In the genomic region with DNA sequence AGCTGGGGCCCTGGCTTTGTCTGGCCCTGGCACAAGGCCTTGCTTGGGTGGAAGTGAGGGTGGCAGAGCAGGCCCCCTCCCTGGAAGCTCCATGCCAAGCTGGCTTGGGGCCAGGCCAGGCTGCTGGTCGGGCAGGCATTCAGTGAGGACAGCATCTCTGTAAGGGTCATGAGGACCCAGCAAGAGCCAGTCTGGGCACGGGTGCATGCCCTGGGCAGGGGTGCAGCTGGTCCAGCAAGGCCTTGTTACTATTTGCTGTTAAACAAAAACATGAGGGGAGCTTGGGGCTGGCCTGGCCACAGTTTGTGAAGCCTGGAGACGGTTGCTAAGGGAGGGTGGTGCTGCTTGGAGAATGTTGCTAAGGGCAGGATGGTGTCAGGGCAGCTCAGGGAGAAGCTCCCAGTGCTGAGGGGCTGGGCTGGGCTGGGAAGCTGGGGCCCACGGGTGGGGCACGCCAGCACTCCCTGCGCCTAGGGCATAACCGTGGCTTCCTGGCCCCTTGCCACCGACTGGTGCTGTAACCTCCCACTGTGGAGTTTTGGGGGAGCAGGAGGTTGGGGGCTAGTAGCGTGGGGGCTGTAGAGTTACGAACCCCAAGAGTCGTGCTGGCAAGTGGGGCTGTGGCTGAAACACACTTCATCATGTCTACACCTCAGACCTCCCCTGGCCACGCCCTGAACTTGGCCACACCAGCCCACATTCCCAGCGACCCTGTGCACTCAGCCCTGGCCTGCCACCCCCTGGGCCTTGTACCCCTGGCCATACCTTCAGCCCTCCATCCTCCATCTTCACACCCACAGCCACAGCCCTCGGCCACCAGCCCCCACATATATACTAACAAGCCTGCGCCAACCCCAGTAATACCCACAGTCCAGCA, we compare ENCODE assay signal across 13 cellular contexts. TPM values are rescaled to one million over a fixed set of nuclear protein-coding genes. Genes with fewer than 3 reads are reported as not detected.
DNase-seq lines count a peak whose midpoint lies in the region; ATAC-seq and TF ChIP-seq lines count a peak whose summit lies in the region.
"Had no signal": no experiment of that assay in that cellular context is flagged by ENCODE, and none has a peak within 500 bp of the region (broad histone marks: within the 10 kb centered on the region; RNA-seq: fewer than 3 reads in every experiment).

No MANE protein-coding gene starts in this region.

- ATAC-seq in SK-N-SH treated with all-trans-retinoic acid at 6 μM for 48 hours (no peak), HG03175 (IDR thresholded peaks at IDR 0.05; ENCODE audit: unreplicated experiment) (no peak), foreskin keratinocyte (no peak)

- peaks cover 5% of the 10 kb centered on the region for H3F3A ChIP-seq in SK-N-SH (replicated peaks; ENCODE audit: insufficient read depth)

- no peaks in the 10 kb centered on the region for H3K27me3 ChIP-seq in SK-N-SH (ENCODE audit: insufficient read depth)
- peaks cover 34 to 74% of the 10 kb centered on the region in 2 experiments for H3K27me3 ChIP-seq in mesenchymal stem cell (ENCODE audit: control insufficient read depth in 1 of 2, insufficient read depth in 1 of 2, low read length in 2 of 2)
- peaks cover 31% of the 10 kb centered on the region for H3K27me3 ChIP-seq in foreskin keratinocyte
- H3K27me3 ChIP-seq: BE2C, SJSA1 had no signal

- peak; percentile 50 for DNase-seq in SK-N-SH
- DNase-seq in astrocyte of the hippocampus (ENCODE audit: low read depth, low spot score), result peak; percentile 36
- DNase-seq in mesenchymal stem cell, result peak; percentile 18
- DNase-seq in dedifferentiated amniotic fluid mesenchymal stem cell (ENCODE audit: extremely low spot score), result no peak
- no peak for DNase-seq in foreskin keratinocyte
- DNase-seq: activated CD8-positive, alpha-beta memory T cell treated with anti-CD3 and anti-CD28 coated beads, Interleukin-2, amount 50 U/mL, for 4 hours; BE2C; small intestine had no signal

- no peak overlapping the region for H4K91ac ChIP-seq in mesenchymal stem cell (ENCODE audit: low read length)

- H3K4me2 ChIP-seq in SK-N-SH, result no peak overlapping the region
- H3K4me2 ChIP-seq in mesenchymal stem cell (ENCODE audit: low read length, poor library complexity, severe bottlenecking), result no peak overlapping the region

- H3K36me3 ChIP-seq in SK-N-SH (replicated peaks in 1 of 2; ENCODE audit: control insufficient read depth in 1 of 2, insufficient read depth in 2 of 2, low read length in 1 of 2) (no peaks in the 10 kb centered on the region), mesenchymal stem cell (ENCODE audit: control insufficient read depth in 1 of 2, insufficient read depth in 2 of 2, low read depth in 1 of 2, low read length in 2 of 2) (no peaks in the 10 kb centered on the region)
- H3K36me3 ChIP-seq: BE2C, SJSA1, tibial artery had no signal

- H3K79me1 ChIP-seq in mesenchymal stem cell (replicated peaks; ENCODE audit: low read length, poor library complexity, severe bottlenecking), result no peaks in the 10 kb centered on the region

- H2BK12ac ChIP-seq in mesenchymal stem cell (ENCODE audit: low read length in 2 of 2), result peak overlapping the region in 1 of 2 experiments; percentile 29

- 83% methylated on average over 9 of the region's 15 CpGs for WGBS in SK-N-SH (ENCODE audit: low lambda C conversion rate)
- WGBS in mesenchymal stem cell, result 85% methylated on average over 14 of the region's 15 CpGs

- peaks cover 10 to 55% of the 10 kb centered on the region in 2 experiments; a peak in 2 of 4 replicates for H3K4me1 ChIP-seq in SK-N-SH (ENCODE audit: control insufficient read depth in 1 of 2, insufficient read depth in 2 of 2, low read depth in 1 of 2, low read length in 1 of 2)
- H3K4me1 ChIP-seq in mesenchymal stem cell (ENCODE audit: control insufficient read depth, insufficient read depth, low read depth, low read length), result peaks cover 38% of the 10 kb centered on the region
- peaks cover 7% of the 10 kb centered on the region for H3K4me1 ChIP-seq in foreskin keratinocyte

- H3K9me3 ChIP-seq in SK-N-SH (no peaks in the 10 kb centered on the region), mesenchymal stem cell (ENCODE audit: control insufficient read depth, low read length) (no peaks in the 10 kb centered on the region)
- H3K9me3 ChIP-seq: BE2C, SJSA1, tibial artery had no signal

- POLR2A ChIA-PET in SK-N-SH (lab: Yijun Ruan, JAX), result interaction anchor here (0.6 kb wide), 1 partner anchor 299 kb away, joined by 5 read pairs; no protein-coding TSS in a partner anchor

- no peaks in the 10 kb centered on the region for H3K79me2 ChIP-seq in SK-N-SH (ENCODE audit: insufficient read depth)

- H3K9me2 ChIP-seq in SK-N-SH, result no peaks in the 10 kb centered on the region

- H4K8ac ChIP-seq in mesenchymal stem cell (ENCODE audit: low read length), result no peak overlapping the region

- H4K20me1 ChIP-seq in SK-N-SH (ENCODE audit: insufficient read depth), result no peaks in the 10 kb centered on the region

- TF ChIP-seq RAD21 in SK-N-SH (IDR thresholded peaks at IDR 0.05; ENCODE audit: low read length), result no peak

- CTCF ChIA-PET in SK-N-SH (lab: Yijun Ruan, JAX), result interaction anchor here (0.6 to 2.4 kb wide), 10 partner anchors 18 to 131 kb away, joined by 3 to 12 read pairs (median 3); a partner anchor contains a TSS

- H2BK120ac ChIP-seq in mesenchymal stem cell (ENCODE audit: low read depth, low read length), result no peak overlapping the region

- H3K27ac ChIP-seq in SK-N-SH (ENCODE audit: low read depth in 2 of 2, low read length in 1 of 2) (peak overlapping the region in 1 of 2 experiments; percentile 31; a peak in 1 of 4 replicates), mesenchymal stem cell (ENCODE audit: low read length, poor library complexity, severe bottlenecking) (no peak overlapping the region), temporal lobe (ENCODE audit: low read depth, low read length) (peak overlapping the region; percentile 95), foreskin keratinocyte (no peak overlapping the region)
- H3K27ac ChIP-seq: SJSA1, tibial artery had no signal

- TF ChIP-seq CTCF in SK-N-SH (IDR thresholded peaks at IDR 0.05), result no peak
- no peak for TF ChIP-seq CTCF in foreskin keratinocyte (conservative IDR thresholded peaks at IDR 0.05)

- no peak overlapping the region for H2BK15ac ChIP-seq in mesenchymal stem cell (ENCODE audit: low read depth, poor library complexity, severe bottlenecking)

- H3K14ac ChIP-seq in mesenchymal stem cell (ENCODE audit: low read length in 2 of 2), result peak overlapping the region in 1 of 2 experiments; percentile 31

- H3K9ac ChIP-seq in SK-N-SH (no peak overlapping the region), mesenchymal stem cell (ENCODE audit: low read length) (peak overlapping the region; percentile 85)

- no peak overlapping the region for H3K4ac ChIP-seq in mesenchymal stem cell (ENCODE audit: low read depth in 1 of 2, low read length in 2 of 2)

- H2BK5ac ChIP-seq in mesenchymal stem cell (ENCODE audit: low read depth, low read length, poor library complexity, severe bottlenecking), result no peak overlapping the region

- H3K4me3 ChIP-seq in SK-N-SH (ENCODE audit: low read depth in 2 of 2, low read length in 1 of 2), result peak overlapping the region in 1 of 2 experiments; percentile 55; a peak in 1 of 4 replicates
- no peak overlapping the region for H3K4me3 ChIP-seq in mesenchymal stem cell (ENCODE audit: insufficient read depth in 1 of 2, low read depth in 1 of 2, low read length in 2 of 2)
- H3K4me3 ChIP-seq: SJSA1 had no signal

- no peak overlapping the region for H3K18ac ChIP-seq in mesenchymal stem cell (ENCODE audit: low read depth in 1 of 2, low read length in 2 of 2)

- no peak overlapping the region for H3K23ac ChIP-seq in mesenchymal stem cell (ENCODE audit: low read length in 2 of 2)

- H2AK5ac ChIP-seq in mesenchymal stem cell (ENCODE audit: low read length, severe bottlenecking), result no peak overlapping the region

- H2AFZ ChIP-seq in SK-N-SH (ENCODE audit: low read depth) (no peak overlapping the region), mesenchymal stem cell (ENCODE audit: low read depth, low read length) (no peak overlapping the region)

- no peak for TF ChIP-seq EP300 in SK-N-SH (IDR thresholded peaks at IDR 0.05; ENCODE audit: borderline replicate concordance in 1 of 2, low read depth in 1 of 2, low read length in 1 of 2)

TF ChIP-seq in SK-N-SH, 30 proteins besides CTCF, POLR2A, EP300 and RAD21 (continues in another document):
- no peak for TF ChIP-seq YY1 (IDR thresholded peaks at IDR 0.05; ENCODE audit: low read depth)

TF ChIP-seq in SK-N-SH treated with all-trans-retinoic acid at 6 μM for 48 hours, 23 proteins besides CTCF, POLR2A, EP300 and RAD21 (continues in another document):
- TF ChIP-seq ARNTL (CRISPR knock-in tag; IDR thresholded peaks at IDR 0.05; ENCODE audit: borderline replicate concordance, low read depth) (no peak), BACH2 (CRISPR knock-in tag; IDR thresholded peaks at IDR 0.05; ENCODE audit: borderline replicate concordance) (no peak), ZNF565 (CRISPR knock-in tag; conservative IDR thresholded peaks at IDR 0.05; ENCODE audit: low read depth) (no peak), ZNF8 (CRISPR knock-in tag; IDR thresholded peaks at IDR 0.05) (no peak), TOX (CRISPR knock-in tag; IDR thresholded peaks at IDR 0.05; ENCODE audit: borderline replicate concordance) (no peak), PPARA (CRISPR knock-in tag; IDR thresholded peaks at IDR 0.05; ENCODE audit: borderline replicate concordance) (no peak), GLIS3 (CRISPR knock-in tag; IDR thresholded peaks at IDR 0.05) (no peak), ZC3H10 (CRISPR knock-in tag; IDR thresholded peaks at IDR 0.05) (no peak), ZNF70 (CRISPR knock-in tag; IDR thresholded peaks at IDR 0.05) (no peak)

RNA-seq across cellular contexts. Expression of a gene that starts 1.6 kb away (rescaled TPM):
- polyA plus RNA-seq in SK-N-SH (2012; rRNA removed) (33.5 and 36.2 TPM in 2 replicates), foreskin keratinocyte (0.07 and 0.09 TPM in 2 replicates)
- polyA plus RNA-seq in SK-N-SH (2012; cell fraction: cytosol; rRNA removed), result 22.8 and 30.9 TPM in 2 replicates
- polyA plus RNA-seq in SK-N-SH (2012; cell fraction: nucleus; rRNA removed), result 21.8 and 23.5 TPM in 2 replicates
- 8.2 TPM for polyA plus RNA-seq in mesenchymal stem cell (2013, experiment 1 of 2)
- polyA plus RNA-seq in mesenchymal stem cell (2013, experiment 2 of 2), result 7.4 TPM
- total RNA-seq in temporal lobe (4.4 TPM), foreskin keratinocyte (0.07 TPM in 1 of 2 replicates, not detected in the other)
- total RNA-seq: SJSA1 had no signal

RNA-seq across cellular contexts. Expression of a gene that starts 24.6 kb away (rescaled TPM):
- 14.2 and 15.8 TPM in 2 replicates for polyA plus RNA-seq in SK-N-SH (2012; rRNA removed)
- polyA plus RNA-seq in SK-N-SH (2012; cell fraction: cytosol; rRNA removed), result 6.2 and 10.5 TPM in 2 replicates
- polyA plus RNA-seq in SK-N-SH (2012; cell fraction: nucleus; rRNA removed), result 39.7 and 44.1 TPM in 2 replicates
- polyA plus RNA-seq in mesenchymal stem cell (2013, experiment 1 of 2), result 6.6 TPM
- 6.1 TPM for polyA plus RNA-seq in mesenchymal stem cell (2013, experiment 2 of 2)
- 2.7 TPM for total RNA-seq in temporal lobe
- 3.3 and 3.6 TPM in 2 replicates for total RNA-seq in foreskin keratinocyte
- polyA plus RNA-seq in foreskin keratinocyte, result 3.2 and 3.9 TPM in 2 replicates

RNA-seq across cellular contexts. Expression of a gene that starts 39.3 kb away (rescaled TPM):
- polyA plus RNA-seq in SK-N-SH (2012; rRNA removed) (0.19 and 0.23 TPM in 2 replicates), foreskin keratinocyte (1.3 and 1.5 TPM in 2 replicates)
- polyA plus RNA-seq in SK-N-SH (2012; cell fraction: cytosol; rRNA removed), result 0.08 and 0.10 TPM in 2 replicates
- 0.58 and 0.75 TPM in 2 replicates for polyA plus RNA-seq in SK-N-SH (2012; cell fraction: nucleus; rRNA removed)
- polyA plus RNA-seq in mesenchymal stem cell (2013, experiment 1 of 2), result 0.08 TPM
- polyA plus RNA-seq in mesenchymal stem cell (2013, experiment 2 of 2), result not detected
- total RNA-seq in temporal lobe (not detected), foreskin keratinocyte (0.78 and 1.1 TPM in 2 replicates)
- total RNA-seq: SJSA1 had no signal

Comparison
In these comparisons a context has a peak if more than half of its experiments do, and no peak if none do; other contexts are left out.
1. DNase-seq: peak in SK-N-SH (single experiment), astrocyte of the hippocampus (single experiment) and mesenchymal stem cell (single experiment); none in dedifferentiated amniotic fluid mesenchymal stem cell (single experiment) and foreskin keratinocyte (0 of 2).